ENCODE assay signal across 5 cellular contexts in genomic region chr17:21713020-21713419, GRCh38. TPM values are rescaled to one million over a fixed set of nuclear protein-coding genes. Genes with fewer than 3 reads are reported as not detected.
"Had no signal": no experiment of that assay in that cellular context is flagged by ENCODE, and none has a peak within 500 bp of the region (broad histone marks: within the 10 kb centered on the region; RNA-seq: fewer than 3 reads in every experiment).

No MANE protein-coding gene starts in this region.

RNA-seq across cellular contexts. Expression of gene KCNJ18, which starts 20.7 kb away (rescaled TPM):
- total RNA-seq: LHCN-M2, MCF 10A, Peyer's patch, Right ventricle myocardium superior, SJSA1 had no signal
